ENCODE assay signal across 8 cellular contexts in the genomic region with DNA sequence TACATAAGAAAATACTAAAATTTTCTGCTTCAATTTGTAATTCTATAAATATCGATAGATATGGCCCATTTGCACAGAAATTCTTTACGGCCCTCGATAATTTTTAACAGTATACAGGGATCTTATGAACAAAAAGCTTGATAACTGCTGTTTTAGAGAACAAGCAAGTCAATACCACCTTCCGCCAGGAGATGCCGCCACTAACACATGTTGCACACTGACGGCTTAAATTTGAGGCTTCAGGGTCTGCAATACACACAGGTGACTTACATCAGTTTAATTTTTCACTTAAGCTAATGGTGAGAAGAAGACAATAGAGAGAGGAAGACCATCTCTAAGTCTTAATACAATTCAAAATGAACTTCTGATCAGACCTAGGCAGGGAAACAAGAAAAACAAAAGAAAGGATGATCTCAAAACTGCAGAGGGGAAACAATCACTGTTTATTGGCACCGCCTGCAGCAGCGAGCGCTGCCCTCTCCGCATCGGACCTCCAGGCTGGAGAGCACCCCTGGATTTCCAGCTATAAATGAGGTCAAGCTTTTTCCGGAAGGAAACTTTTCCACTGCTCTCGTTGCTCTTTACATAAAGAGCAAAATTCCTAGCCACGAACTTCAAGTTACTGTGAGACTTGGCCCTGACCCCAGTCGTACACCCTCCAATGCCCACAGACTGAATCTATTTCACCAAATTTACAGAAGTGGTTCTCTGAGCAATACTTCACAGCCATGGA. TPM values are rescaled to one million over a fixed set of nuclear protein-coding genes. Genes with fewer than 3 reads are reported as not detected.
DNase-seq lines count a peak whose midpoint lies in the region; ATAC-seq lines count a peak whose summit lies in the region.

No MANE protein-coding gene starts in this region.

- no peaks in the 10 kb centered on the region for H3K36me3 ChIP-seq in mesendoderm (ENCODE audit: control insufficient read depth, insufficient read depth, low read length)

- no peak overlapping the region for H3K27ac ChIP-seq in mesendoderm (ENCODE audit: low read depth, low read length)

- peaks cover 4% of the 10 kb centered on the region for H3K4me1 Mint-ChIP-seq in activated CD4-positive, alpha-beta T cell treated with anti-CD3 and anti-CD28 coated beads, Interleukin-2, amount 10 ng/mL, durations not matched to agents 24 days and 14 days

- peaks cover 3% of the 10 kb centered on the region for H3K4me1 ChIP-seq in mesendoderm (ENCODE audit: control insufficient read depth, low read depth, low read length)

- peak; percentile 59 for ATAC-seq in HG03095 (IDR thresholded peaks at IDR 0.05; ENCODE audit: unreplicated experiment)
- no peak for ATAC-seq in stimulated activated naive CD8-positive, alpha-beta T cell treated with anti-CD3 and anti-CD28 coated beads, Interleukin-15, Interleukin-2, amounts not matched to agents 100 U/mL and 50 U/mL, for 24 hours

- H3K4me2 ChIP-seq in mesendoderm (ENCODE audit: low read length): no peak overlapping the region

- no peak overlapping the region for H3K4me3 Mint-ChIP-seq in activated CD4-positive, alpha-beta T cell treated with anti-CD3 and anti-CD28 coated beads, Interleukin-2, amount 10 ng/mL, durations not matched to agents 24 days and 14 days

- no peak overlapping the region for H3K23ac ChIP-seq in mesendoderm (ENCODE audit: low read length)

- no peak overlapping the region for H3K56ac ChIP-seq in mesendoderm (ENCODE audit: low read length)

- H3K79me1 ChIP-seq in mesendoderm (ENCODE audit: low read length): no peaks in the 10 kb centered on the region

- H3K18ac ChIP-seq in mesendoderm (ENCODE audit: low read length): no peak overlapping the region

- no peaks in the 10 kb centered on the region for H3K36me3 Mint-ChIP-seq in activated CD4-positive, alpha-beta T cell treated with anti-CD3 and anti-CD28 coated beads, Interleukin-2, amount 10 ng/mL, durations not matched to agents 24 days and 14 days (ENCODE audit: low read depth)

- H2BK15ac ChIP-seq in mesendoderm (replicated peaks; ENCODE audit: low read depth): no peak overlapping the region

- no CpG with 5 or more reads among the region's 15 CpGs for WGBS in mesendoderm (ENCODE audit: extremely low coverage, insufficient coverage, low lambda C conversion rate)

- H3K27ac Mint-ChIP-seq in activated CD4-positive, alpha-beta T cell treated with anti-CD3 and anti-CD28 coated beads, Interleukin-2, amount 10 ng/mL, durations not matched to agents 24 days and 14 days: no peak overlapping the region

- no peaks in the 10 kb centered on the region for H3K9me3 Mint-ChIP-seq in activated CD4-positive, alpha-beta T cell treated with anti-CD3 and anti-CD28 coated beads, Interleukin-2, amount 10 ng/mL, durations not matched to agents 24 days and 14 days

- H3K79me2 ChIP-seq in mesendoderm (ENCODE audit: control insufficient read depth, insufficient read depth, low read length): no peaks in the 10 kb centered on the region

- H3K4me3 ChIP-seq in mesendoderm (ENCODE audit: low read length): no peak overlapping the region

- H2AK5ac ChIP-seq in mesendoderm (ENCODE audit: low read length): no peak overlapping the region

- H3K4ac ChIP-seq in mesendoderm (ENCODE audit: low read depth, low read length): peak overlapping the region; percentile 31

- no peak overlapping the region for H4K8ac ChIP-seq in mesendoderm (ENCODE audit: low read depth, low read length)

- DNase-seq in activated gamma-delta T cell treated with Interleukin-2 at 50 U/mL for 16 hours (peak; percentile 32), activated gamma-delta T cell (lab: John Stamatoyannopoulos, UW) (no peak), NCI-H345 (lab: John Stamatoyannopoulos, UW) (peak; percentile 76), ecto neural progenitor cell (ENCODE audit: low spot score) (peak; percentile 73), mesendoderm (peak; percentile 72)
- peak; percentile 85 for DNase-seq in activated CD4-positive, alpha-beta T cell treated with anti-CD3 and anti-CD28 coated beads, Interleukin-2, amount 10 ng/mL, durations not matched to agents 24 days and 14 days
- DNase-seq in stimulated activated naive CD8-positive, alpha-beta T cell treated with anti-CD3 and anti-CD28 coated beads, Interleukin-15, Interleukin-2, amounts not matched to agents 100 U/mL and 50 U/mL, for 24 hours: peak; percentile 71

- H2BK5ac ChIP-seq in mesendoderm (ENCODE audit: low read length): no peak overlapping the region

- no peak overlapping the region for H4K5ac ChIP-seq in mesendoderm (ENCODE audit: low read length)

- H2BK120ac ChIP-seq in mesendoderm (ENCODE audit: low read depth, low read length): no peak overlapping the region

- H3K27me3 Mint-ChIP-seq in activated CD4-positive, alpha-beta T cell treated with anti-CD3 and anti-CD28 coated beads, Interleukin-2, amount 10 ng/mL, durations not matched to agents 24 days and 14 days: peaks cover 23% of the 10 kb centered on the region

- intact Hi-C loops in activated CD4-positive, alpha-beta T cell treated with anti-CD3 and anti-CD28 coated beads, Interleukin-2, amount 10 ng/mL, durations not matched to agents 24 days and 14 days (cut with micrococcal nuclease): no loop called here

- H3K27me3 ChIP-seq in mesendoderm (ENCODE audit: insufficient read depth, low read length, poor library complexity): no peaks in the 10 kb centered on the region

- no peak overlapping the region for H3K9ac ChIP-seq in mesendoderm (ENCODE audit: low read length)

RNA-seq across cellular contexts. Expression of a gene that starts 53.9 kb away (rescaled TPM):
- not detected in 2 replicates for total RNA-seq in activated CD4-positive, alpha-beta T cell treated with anti-CD3 and anti-CD28 coated beads, Interleukin-2, amount 10 ng/mL, durations not matched to agents 24 days and 14 days
- 0.03 TPM for polyA plus RNA-seq in mesendoderm (2013, experiment 1 of 2)
- 0.04 TPM for polyA plus RNA-seq in mesendoderm (2013, experiment 2 of 2)
